7 cellular contexts compared by ENCODE assay signal in genomic region chr19:53185155-53185882, GRCh38. TPM values are rescaled to one million over a fixed set of nuclear protein-coding genes. Genes with fewer than 3 reads are reported as not detected.
DNase-seq lines count a peak whose midpoint lies in the region; ATAC-seq, FAIRE-seq and TF ChIP-seq lines count a peak whose summit lies in the region.
"Not testable (repeated sequence)": the region's sequence is repeated elsewhere in the genome, so short reads cannot be mapped to it uniquely, and the experiment has no call there.

No MANE protein-coding gene starts in this region.

- H3K4me1 ChIP-seq in DOHH2 (ENCODE audit: control insufficient read depth, low read length); HCT116 (ENCODE audit: control insufficient read depth in 1 of 2, insufficient read depth in 2 of 2, low read length in 2 of 2); HepG2 (ENCODE audit: insufficient read depth, low read length): not testable (repeated sequence)

- H3K9me3 Mint-ChIP-seq in chondrocyte (ENCODE audit: low read depth): not testable (repeated sequence)
- peaks cover 16% of the 10 kb centered on the region for H3K9me3 Mint-ChIP-seq in stimulated activated memory B cell treated with anti-CD40 and anti-IgM and Interleukin-4, amounts not matched to agents 10 μg/mL and 1 μg/mL and 100 μg/mL, for 72 hours

- H3K4me3 ChIP-seq in DOHH2 (ENCODE audit: low read length); HCT116 (replicated peaks in 1 of 2; ENCODE audit: low read depth in 1 of 2, low read length in 2 of 2); HepG2 (replicated peaks in 1 of 3; ENCODE audit: insufficient read depth in 1 of 3, low read depth in 2 of 3, low read length in 3 of 3): not testable (repeated sequence)

- not testable (repeated sequence) for BruUV-seq in HCT116 (replicated peaks; lab: Mats Ljungman, UMichigan); HepG2 (replicated peaks; lab: Mats Ljungman, UMichigan)

- not testable (repeated sequence) for FAIRE-seq in HepG2 (lab: Jason Lieb, UNC)

- in situ Hi-C loops in HepG2 (cut with HindIII; ENCODE audit: extremely low pct_ligation_motif_present, low pct_unique_long_range_greater_than_20kb): loop anchor here (25.0 kb wide), 1 partner anchor 552 kb away; no protein-coding TSS in a partner anchor

- H4K20me1 ChIP-seq in DOHH2 (ENCODE audit: control insufficient read depth, insufficient read depth, low read depth, low read length); HCT116 (ENCODE audit: insufficient read depth); HepG2 (ENCODE audit: insufficient read depth, low read length): not testable (repeated sequence)

- DNase-seq in HCT116 (ENCODE audit: low read depth, low spot score) (peak; percentile 18), NCI-H82 (lab: John Stamatoyannopoulos, UW) (peak; percentile 9)
- DNase-seq in chondrocyte (ENCODE audit: low spot score); HepG2 (ENCODE audit: low spot score): not testable (repeated sequence)

- H3K4me1 Mint-ChIP-seq in chondrocyte (ENCODE audit: low read depth): peaks cover 25% of the 10 kb centered on the region
- H3K4me1 Mint-ChIP-seq in stimulated activated memory B cell treated with anti-CD40 and anti-IgM and Interleukin-4, amounts not matched to agents 10 μg/mL and 1 μg/mL and 100 μg/mL, for 72 hours: peaks cover 25% of the 10 kb centered on the region

- not testable (repeated sequence) for H3K27ac Mint-ChIP-seq in chondrocyte (ENCODE audit: unreplicated experiment)
- peak overlapping the region; percentile 17 for H3K27ac Mint-ChIP-seq in stimulated activated memory B cell treated with anti-CD40 and anti-IgM and Interleukin-4, amounts not matched to agents 10 μg/mL and 1 μg/mL and 100 μg/mL, for 72 hours

- not testable (repeated sequence) for H3K36me3 Mint-ChIP-seq in chondrocyte (ENCODE audit: low read depth)
- H3K36me3 Mint-ChIP-seq in stimulated activated memory B cell treated with anti-CD40 and anti-IgM and Interleukin-4, amounts not matched to agents 10 μg/mL and 1 μg/mL and 100 μg/mL, for 72 hours: peaks cover 60% of the 10 kb centered on the region

- H3K9me2 ChIP-seq in DOHH2 (replicated peaks; ENCODE audit: control insufficient read depth, low read length); HCT116 (ENCODE audit: insufficient read depth): not testable (repeated sequence)

- not testable (repeated sequence) for H3K27me3 Mint-ChIP-seq in chondrocyte (ENCODE audit: low read depth); stimulated activated memory B cell treated with anti-CD40 and anti-IgM and Interleukin-4, amounts not matched to agents 10 μg/mL and 1 μg/mL and 100 μg/mL, for 72 hours

- H3K9ac ChIP-seq in HCT116 (ENCODE audit: low read length); HepG2 (ENCODE audit: insufficient read depth, low read depth, low read length): not testable (repeated sequence)

- H3K79me2 ChIP-seq in DOHH2 (ENCODE audit: control insufficient read depth, low read length); HCT116 (ENCODE audit: insufficient read depth, low read length); HepG2 (ENCODE audit: insufficient read depth, low read length): not testable (repeated sequence)

- not testable (repeated sequence) for H3K9me3 ChIP-seq in DOHH2 (ENCODE audit: control insufficient read depth, insufficient read depth, low read length); HCT116 (ENCODE audit: control insufficient read depth in 1 of 2, insufficient read depth in 1 of 2, low read depth in 1 of 2, low read length in 2 of 2)
- peaks cover 26% of the 10 kb centered on the region for H3K9me3 ChIP-seq in HepG2 (ENCODE audit: low read length)

- not testable (repeated sequence) for H3F3A ChIP-seq in DOHH2 (ENCODE audit: control insufficient read depth, insufficient read depth)

- not testable (repeated sequence) for H3K27me3 ChIP-seq in DOHH2 (ENCODE audit: control insufficient read depth, low read length); HCT116 (ENCODE audit: insufficient read depth, low read length); HepG2 (ENCODE audit: control insufficient read depth in 1 of 2, insufficient read depth in 2 of 2, low read length in 2 of 2)

- H3K4me3 Mint-ChIP-seq in chondrocyte (ENCODE audit: unreplicated experiment); stimulated activated memory B cell treated with anti-CD40 and anti-IgM and Interleukin-4, amounts not matched to agents 10 μg/mL and 1 μg/mL and 100 μg/mL, for 72 hours: not testable (repeated sequence)

- H3K36me3 ChIP-seq in DOHH2 (ENCODE audit: control insufficient read depth, low read length); HCT116 (ENCODE audit: control insufficient read depth in 1 of 2, insufficient read depth in 2 of 2, low read length in 2 of 2); HepG2 (replicated peaks in 1 of 2; ENCODE audit: control insufficient read depth in 1 of 2, insufficient read depth in 2 of 2, low read length in 2 of 2): not testable (repeated sequence)

- not testable (repeated sequence) for TF ChIP-seq EP300 in HepG2 (IDR thresholded peaks at IDR 0.05; ENCODE audit: low read depth in 2 of 2, low read length in 2 of 2); HepG2 (CRISPR knock-in tag; IDR thresholded peaks at IDR 0.05; ENCODE audit: borderline replicate concordance)

- CTCF ChIA-PET in HCT116 (lab: Charles Lee); HepG2 (lab: Yijun Ruan, JAX; ENCODE audit: low intra/inter-chr PET ratio, low total read pairs): not testable (repeated sequence)

- POLR2A ChIA-PET in HCT116 (lab: Charles Lee); HepG2 (lab: Yijun Ruan, JAX): not testable (repeated sequence)

- TF ChIP-seq CTCF in DOHH2 (IDR thresholded peaks at IDR 0.05; ENCODE audit: low read depth, low read length, poor library complexity, severe bottlenecking) (peak; percentile 7), VCaP (conservative IDR thresholded peaks at IDR 0.05) (peak; percentile 18; the same call in 1 of the 2 replicates), chondrocyte (IDR thresholded peaks at IDR 0.05) (peak; percentile 34), HepG2 (CRISPR knock-in tag; IDR thresholded peaks at IDR 0.05) (peak; percentile 43)
- not testable (repeated sequence) for TF ChIP-seq CTCF in HCT116 (IDR thresholded peaks at IDR 0.05 in 2 of 3, conservative IDR thresholded peaks at IDR 0.05 in 1 of 3; ENCODE audit: borderline replicate concordance in 1 of 3, insufficient read depth in 1 of 3, low read depth in 2 of 3, low read length in 2 of 3)

- WGBS in HepG2 (ENCODE audit: low lambda C conversion rate): 61% methylated on average over 10 of the region's 19 CpGs

- RAD21 ChIA-PET in HCT116 (lab: Charles Lee; ENCODE audit: low non-redundant PET in 1 of 2, low total read pairs in 2 of 2, uncharacterized antibody in 2 of 2, unreplicated experiment in 2 of 2): not testable (repeated sequence)

- TF ChIP-seq RAD21 in HCT116 (IDR thresholded peaks at IDR 0.05; ENCODE audit: low read depth); HepG2 (CRISPR knock-in tag; IDR thresholded peaks at IDR 0.05): not testable (repeated sequence)

- not testable (repeated sequence) for H3K4me2 ChIP-seq in DOHH2 (ENCODE audit: low read length); HCT116 (ENCODE audit: low read length); HepG2 (ENCODE audit: low read depth, low read length)

- intact Hi-C loops in HCT116 (cut with micrococcal nuclease); HepG2 (cut with micrococcal nuclease; ENCODE audit: unreplicated experiment): not testable (repeated sequence)

- ATAC-seq in HCT116, HepG2: not testable (repeated sequence)
- ATAC-seq in stimulated activated memory B cell treated with anti-CD40 and anti-IgM and Interleukin-4, amounts not matched to agents 10 μg/mL and 1 μg/mL and 100 μg/mL, for 72 hours: peak; percentile 92

- not testable (repeated sequence) for H3K27ac ChIP-seq in DOHH2 (ENCODE audit: low read depth, low read length); HCT116 (ENCODE audit: low read depth, low read length); VCaP; HepG2 (ENCODE audit: extremely low read length, insufficient read depth, low read length)

- TF ChIP-seq POLR2A in HCT116 (IDR thresholded peaks at IDR 0.05; ENCODE audit: borderline replicate concordance, extremely low read depth, insufficient read depth, insufficient read length); HepG2 (IDR thresholded peaks at IDR 0.05; ENCODE audit: insufficient read depth in 1 of 2, low read depth in 2 of 2, low read length in 2 of 2): not testable (repeated sequence)

- H2AFZ ChIP-seq in HCT116 (ENCODE audit: low read depth, low read length, poor library complexity, severe bottlenecking); HepG2 (ENCODE audit: low read length): not testable (repeated sequence)

RNA-seq across cellular contexts. Expression of gene ZNF665, which starts 7.8 kb away (rescaled TPM):
- 0.44 TPM for total RNA-seq in HCT116 (2021; ENCODE audit: unreplicated experiment)
- polyA plus RNA-seq in HCT116 (2012): 0.42 and 0.49 TPM in 2 replicates
- total RNA-seq in chondrocyte: 1.4 to 4.7 TPM (median 3.3 TPM) in 3 replicates
- 0.32 and 0.49 TPM in 2 replicates for total RNA-seq in HepG2 (2016; rRNA removed; fragmentation: Illumina TruSeq; extraction: Trizol)
- 0.53 TPM in 1 of 2 replicates, not detected in the other for total RNA-seq in HepG2 (2016; cell fraction: cytosol; rRNA removed; fragmentation: Illumina TruSeq; extraction: Trizol; ENCODE audit: low read depth)
- total RNA-seq in HepG2 (2016; cell fraction: insoluble cytoplasmic fraction; rRNA removed; fragmentation: Illumina TruSeq; extraction: Trizol): 0.07 and 0.22 TPM in 2 replicates
- total RNA-seq in HepG2 (2016; cell fraction: membrane; rRNA removed; fragmentation: Illumina TruSeq; extraction: Trizol): 0.43 TPM in 1 of 2 replicates, not detected in the other
- 0.38 TPM in 1 of 2 replicates, not detected in the other for total RNA-seq in HepG2 (2016; cell fraction: nucleus; rRNA removed; fragmentation: Illumina TruSeq; extraction: Trizol)
- polyA plus RNA-seq in HepG2 (2011; rRNA removed): 0.30 and 0.45 TPM in 2 replicates
- polyA plus RNA-seq in HepG2 (2011; cell fraction: cytosol; rRNA removed): 0.15 and 0.29 TPM in 2 replicates
- polyA plus RNA-seq in HepG2 (2011; cell fraction: nucleus; rRNA removed): not detected in 2 replicates
- polyA plus RNA-seq in HepG2 (2012): 0.54 TPM in 1 of 2 replicates, not detected in the other
- polyA plus RNA-seq in HepG2 (2016; cell fraction: cytosol; fragmentation: Illumina TruSeq; extraction: Trizol; ENCODE audit: low read depth): 0.32 TPM in 1 of 2 replicates, not detected in the other
- polyA plus RNA-seq in HepG2 (2016; cell fraction: insoluble cytoplasmic fraction; fragmentation: Illumina TruSeq; extraction: Trizol; ENCODE audit: low read depth): not detected in 2 replicates
- not detected in 2 replicates for polyA plus RNA-seq in HepG2 (2016; cell fraction: membrane; fragmentation: Illumina TruSeq; extraction: Trizol; ENCODE audit: low read depth)
- not detected in 2 replicates for polyA plus RNA-seq in HepG2 (2016; cell fraction: nucleus; fragmentation: Illumina TruSeq; extraction: Trizol; ENCODE audit: insufficient read depth, low read depth)
- 0.21 TPM in 1 of 2 replicates, not detected in the other for polyA minus RNA-seq in HepG2 (2011; rRNA and poly(A)+ RNA removed; ENCODE audit: low replicate concordance)
- not detected in 2 replicates for polyA minus RNA-seq in HepG2 (2011; cell fraction: cytosol; rRNA and poly(A)+ RNA removed)
- 0.13 TPM in 1 of 2 replicates, not detected in the other for polyA minus RNA-seq in HepG2 (2011; cell fraction: nucleus; rRNA and poly(A)+ RNA removed)

RNA-seq across cellular contexts. Expression of gene ZNF347, which starts 26.5 kb away (rescaled TPM):
- total RNA-seq in HCT116 (2021; ENCODE audit: unreplicated experiment) (0.17 TPM), chondrocyte (10.5 to 14.1 TPM (median 11.0 TPM) in 3 replicates), HepG2 (2016; rRNA removed; fragmentation: Illumina TruSeq; extraction: Trizol) (5.3 and 6.2 TPM in 2 replicates)
- not detected in 2 replicates for polyA plus RNA-seq in HCT116 (2012)
- total RNA-seq in HepG2 (2016; cell fraction: cytosol; rRNA removed; fragmentation: Illumina TruSeq; extraction: Trizol; ENCODE audit: low read depth): 0.91 and 1.1 TPM in 2 replicates
- total RNA-seq in HepG2 (2016; cell fraction: insoluble cytoplasmic fraction; rRNA removed; fragmentation: Illumina TruSeq; extraction: Trizol): 4.0 and 5.0 TPM in 2 replicates
- total RNA-seq in HepG2 (2016; cell fraction: membrane; rRNA removed; fragmentation: Illumina TruSeq; extraction: Trizol): 1.2 and 1.6 TPM in 2 replicates
- total RNA-seq in HepG2 (2016; cell fraction: nucleus; rRNA removed; fragmentation: Illumina TruSeq; extraction: Trizol): 4.6 and 4.9 TPM in 2 replicates
- 1.1 TPM in 2 replicates for polyA plus RNA-seq in HepG2 (2011; rRNA removed)
- 0.36 and 0.78 TPM in 2 replicates for polyA plus RNA-seq in HepG2 (2011; cell fraction: cytosol; rRNA removed)
- 0.63 and 1.4 TPM in 2 replicates for polyA plus RNA-seq in HepG2 (2011; cell fraction: nucleus; rRNA removed)
- 1.3 and 1.9 TPM in 2 replicates for polyA plus RNA-seq in HepG2 (2012)
- polyA plus RNA-seq in HepG2 (2016; cell fraction: cytosol; fragmentation: Illumina TruSeq; extraction: Trizol; ENCODE audit: low read depth): 0.23 and 0.25 TPM in 2 replicates
- 2.3 and 2.6 TPM in 2 replicates for polyA plus RNA-seq in HepG2 (2016; cell fraction: insoluble cytoplasmic fraction; fragmentation: Illumina TruSeq; extraction: Trizol; ENCODE audit: low read depth)
- polyA plus RNA-seq in HepG2 (2016; cell fraction: membrane; fragmentation: Illumina TruSeq; extraction: Trizol; ENCODE audit: low read depth): 0.31 and 0.59 TPM in 2 replicates
- 4.6 and 5.5 TPM in 2 replicates for polyA plus RNA-seq in HepG2 (2016; cell fraction: nucleus; fragmentation: Illumina TruSeq; extraction: Trizol; ENCODE audit: insufficient read depth, low read depth)
- polyA minus RNA-seq in HepG2 (2011; rRNA and poly(A)+ RNA removed; ENCODE audit: low replicate concordance): 1.1 TPM in 1 of 2 replicates, not detected in the other
- polyA minus RNA-seq in HepG2 (2011; cell fraction: cytosol; rRNA and poly(A)+ RNA removed): 0.70 and 1.1 TPM in 2 replicates
- polyA minus RNA-seq in HepG2 (2011; cell fraction: nucleus; rRNA and poly(A)+ RNA removed): 4.5 and 9.7 TPM in 2 replicates

RNA-seq across cellular contexts. Expression of gene ZNF415, which starts 52.6 kb away (rescaled TPM):
- total RNA-seq in HCT116 (2021; ENCODE audit: unreplicated experiment): not detected
- polyA plus RNA-seq in HCT116 (2012): not detected in 2 replicates
- 6.2 to 10.4 TPM (median 7.3 TPM) in 3 replicates for total RNA-seq in chondrocyte
- 0.15 and 0.29 TPM in 2 replicates for total RNA-seq in HepG2 (2016; rRNA removed; fragmentation: Illumina TruSeq; extraction: Trizol)
- total RNA-seq in HepG2 (2016; cell fraction: cytosol; rRNA removed; fragmentation: Illumina TruSeq; extraction: Trizol; ENCODE audit: low read depth): not detected in 2 replicates
- 0.24 and 0.58 TPM in 2 replicates for total RNA-seq in HepG2 (2016; cell fraction: insoluble cytoplasmic fraction; rRNA removed; fragmentation: Illumina TruSeq; extraction: Trizol)
- 0.19 and 0.24 TPM in 2 replicates for total RNA-seq in HepG2 (2016; cell fraction: membrane; rRNA removed; fragmentation: Illumina TruSeq; extraction: Trizol)
- total RNA-seq in HepG2 (2016; cell fraction: nucleus; rRNA removed; fragmentation: Illumina TruSeq; extraction: Trizol): 0.56 TPM in 1 of 2 replicates, not detected in the other
- 0.17 and 0.38 TPM in 2 replicates for polyA plus RNA-seq in HepG2 (2011; rRNA removed)
- polyA plus RNA-seq in HepG2 (2011; cell fraction: cytosol; rRNA removed): 0.07 and 0.13 TPM in 2 replicates
- 0.18 and 0.23 TPM in 2 replicates for polyA plus RNA-seq in HepG2 (2011; cell fraction: nucleus; rRNA removed)
- 0.37 and 0.46 TPM in 2 replicates for polyA plus RNA-seq in HepG2 (2012)
- 0.14 TPM in 1 of 2 replicates, not detected in the other for polyA plus RNA-seq in HepG2 (2016; cell fraction: cytosol; fragmentation: Illumina TruSeq; extraction: Trizol; ENCODE audit: low read depth)
- 0.38 and 0.69 TPM in 2 replicates for polyA plus RNA-seq in HepG2 (2016; cell fraction: insoluble cytoplasmic fraction; fragmentation: Illumina TruSeq; extraction: Trizol; ENCODE audit: low read depth)
- 0.07 and 0.23 TPM in 2 replicates for polyA plus RNA-seq in HepG2 (2016; cell fraction: membrane; fragmentation: Illumina TruSeq; extraction: Trizol; ENCODE audit: low read depth)
- polyA plus RNA-seq in HepG2 (2016; cell fraction: nucleus; fragmentation: Illumina TruSeq; extraction: Trizol; ENCODE audit: insufficient read depth, low read depth): 0.48 and 1.3 TPM in 2 replicates
- polyA minus RNA-seq in HepG2 (2011; rRNA and poly(A)+ RNA removed; ENCODE audit: low replicate concordance): not detected in 2 replicates
- 0.26 and 0.89 TPM in 2 replicates for polyA minus RNA-seq in HepG2 (2011; cell fraction: cytosol; rRNA and poly(A)+ RNA removed)
- 0.64 TPM in 1 of 2 replicates, not detected in the other for polyA minus RNA-seq in HepG2 (2011; cell fraction: nucleus; rRNA and poly(A)+ RNA removed)
